Comparison of ENCODE assay signal across 8 cellular contexts in the genomic region with DNA sequence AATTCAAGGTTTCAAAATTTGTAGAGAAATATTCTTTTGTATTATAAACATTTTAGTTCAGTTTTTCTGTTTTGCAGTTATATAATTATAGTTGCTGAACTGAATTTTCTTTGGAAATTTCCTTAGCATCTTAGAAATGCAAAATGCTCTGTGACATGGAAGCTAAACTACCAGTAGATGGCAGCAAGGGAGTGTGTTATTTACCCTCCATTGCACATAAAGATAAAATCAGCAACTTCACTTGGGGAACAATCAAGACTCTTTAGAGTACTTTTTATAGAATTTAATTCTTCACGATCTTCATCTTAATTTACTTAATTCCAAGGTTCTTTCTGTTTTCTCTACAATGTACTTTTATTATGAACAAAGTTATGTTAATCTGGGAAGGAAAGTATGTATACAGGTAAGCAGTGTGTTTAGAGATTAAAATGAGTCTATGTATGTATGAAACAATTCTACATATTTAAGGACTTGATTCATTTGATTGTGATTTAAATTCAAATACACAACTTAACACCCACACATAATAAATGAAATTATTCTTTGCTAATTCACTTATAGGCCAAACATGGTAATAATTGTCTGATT.
DNase-seq lines count a peak whose midpoint lies in the region; ATAC-seq, FAIRE-seq and TF ChIP-seq lines count a peak whose summit lies in the region.

No MANE protein-coding gene starts in this region.

- no peak overlapping the region for H3K9ac ChIP-seq in astrocyte (ENCODE audit: low read length)

- no peak for TF ChIP-seq EP300 in upper lobe of left lung (IDR thresholded peaks at IDR 0.05)

- DNase-seq in NOMO-1 (lab: John Stamatoyannopoulos, UW; ENCODE audit: unreplicated experiment in 2 of 2): peak; percentile 11 to 65
- DNase-seq in NOMO-1 treated with dmso at 0.1 percent for 144 hours (lab: John Stamatoyannopoulos, UW; ENCODE audit: unreplicated experiment): no peak
- peak; percentile 69 for DNase-seq in NCI-H2107 treated with DMSO at 0.1 percent for 48 hours (lab: John Stamatoyannopoulos, UW; ENCODE audit: unreplicated experiment)
- peak; percentile 54 for DNase-seq in astrocyte (ENCODE audit: low read depth)
- peak; percentile 77 for DNase-seq in iris pigment epithelial cell (ENCODE audit: low read depth)
- no peak for DNase-seq in upper lobe of left lung
- DNase-seq in activated T-cell treated with anti-CD3 and anti-CD28 coated beads for 4 hours: no peak

- H3K4me3 Mint-ChIP-seq in astrocyte (ENCODE audit: unreplicated experiment): no peak overlapping the region

- no peaks in the 10 kb centered on the region for H3K36me3 Mint-ChIP-seq in astrocyte (ENCODE audit: low read depth, unreplicated experiment)

- H3K27me3 Mint-ChIP-seq in astrocyte (ENCODE audit: low read depth, unreplicated experiment): no peaks in the 10 kb centered on the region

- H3K27ac Mint-ChIP-seq in astrocyte (ENCODE audit: unreplicated experiment): no peak overlapping the region

- H3K4me2 ChIP-seq in astrocyte (ENCODE audit: low read length): no peak overlapping the region

- H3K27me3 ChIP-seq in astrocyte (ENCODE audit: insufficient read depth, low read length): no peaks in the 10 kb centered on the region
- no peaks in the 10 kb centered on the region for H3K27me3 ChIP-seq in upper lobe of left lung

- no peaks in the 10 kb centered on the region for H3K4me1 Mint-ChIP-seq in astrocyte (ENCODE audit: low read depth, unreplicated experiment)

- ATAC-seq in HG02852 (IDR thresholded peaks at IDR 0.05; ENCODE audit: unreplicated experiment) (peak; percentile 71), upper lobe of left lung (ENCODE audit: low FRiP score in 2 of 2) (peak in 1 of 2 donors; percentile 64)

- H3K9me3 Mint-ChIP-seq in astrocyte (ENCODE audit: unreplicated experiment): no peaks in the 10 kb centered on the region

- H3K27ac ChIP-seq in astrocyte (ENCODE audit: low read depth, low read length) (no peak overlapping the region), upper lobe of left lung (no peak overlapping the region)

- TF ChIP-seq CTCF in astrocyte (IDR thresholded peaks at IDR 0.05; ENCODE audit: insufficient read depth, low read depth, low read length) (peak; percentile 76), upper lobe of left lung (IDR thresholded peaks at IDR 0.05) (peak; percentile 55 to 70 (median 60))

- H3K36me3 ChIP-seq in astrocyte (ENCODE audit: insufficient read depth, low read length): no peaks in the 10 kb centered on the region
- no peaks in the 10 kb centered on the region for H3K36me3 ChIP-seq in upper lobe of left lung

- H3K79me2 ChIP-seq in astrocyte (ENCODE audit: insufficient read depth, low read length): no peaks in the 10 kb centered on the region

- no peak for FAIRE-seq in astrocyte (lab: Jason Lieb, UNC)

- H3K4me1 ChIP-seq in astrocyte (ENCODE audit: insufficient read depth, low read length) (no peaks in the 10 kb centered on the region), upper lobe of left lung (no peaks in the 10 kb centered on the region)

- 0% methylated on average over 1 of the region's 1 CpG for WGBS in upper lobe of left lung, 2 donors

- H3K9me3 ChIP-seq in astrocyte (ENCODE audit: insufficient read depth, low read depth, low read length) (no peaks in the 10 kb centered on the region), upper lobe of left lung (no peaks in the 10 kb centered on the region)

- H4K20me1 ChIP-seq in astrocyte (ENCODE audit: insufficient read depth, low read length): no peaks in the 10 kb centered on the region

- no peak for TF ChIP-seq POLR2A in upper lobe of left lung (IDR thresholded peaks at IDR 0.05)

- H3K4me3 ChIP-seq in astrocyte (ENCODE audit: insufficient read depth, low read depth, low read length) (no peak overlapping the region), upper lobe of left lung (no peak overlapping the region)

- H2AFZ ChIP-seq in astrocyte (ENCODE audit: low read depth, low read length): no peak overlapping the region

Comparison
In these comparisons a context has a peak if more than half of its experiments do, and no peak if none do; other contexts are left out.
1. DNase-seq: peak in NOMO-1 (2 of 2), NCI-H2107 treated with DMSO at 0.1 percent for 48 hours (single experiment), astrocyte (single experiment) and iris pigment epithelial cell (single experiment); none in NOMO-1 treated with dmso at 0.1 percent for 144 hours (single experiment), upper lobe of left lung (0 of 2) and activated T-cell treated with anti-CD3 and anti-CD28 coated beads for 4 hours (single experiment).